9 cellular contexts compared by ENCODE assay signal in genomic region chr12:121145221-121145620, GRCh38. TPM values are rescaled to one million over a fixed set of nuclear protein-coding genes. Genes with fewer than 3 reads are reported as not detected.
A peak's percentile ranks its signal among the peaks of the same experiment; 100 is the strongest.
DNase-seq lines count a peak whose midpoint lies in the region; ATAC-seq and TF ChIP-seq lines count a peak whose summit lies in the region.
"Had no signal": no experiment of that assay in that cellular context is flagged by ENCODE, and none has a peak within 500 bp of the region (broad histone marks: within the 10 kb centered on the region; RNA-seq: fewer than 3 reads in every experiment).

No MANE protein-coding gene starts in this region.

- CTCF ChIA-PET in WTC11 (lab: Charles Lee), result no interaction called here
- CTCF ChIA-PET in mammary epithelial cell (lab: Charles Lee; ENCODE audit: low non-redundant PET), result no interaction called here

- H4K20me1 ChIP-seq in DOHH2 (ENCODE audit: control insufficient read depth, insufficient read depth, low read depth, low read length), result no peaks in the 10 kb centered on the region
- H4K20me1 ChIP-seq in mammary epithelial cell (ENCODE audit: insufficient read depth, low read length), result no peaks in the 10 kb centered on the region

- no peak overlapping the region for H3K9ac ChIP-seq in mammary epithelial cell (ENCODE audit: insufficient read depth, low read length)

- POLR2A ChIA-PET in WTC11 (lab: Charles Lee), result interaction anchor here (0.6 kb wide), 1 partner anchor 1394 kb away, joined by 3 read pairs; no protein-coding TSS in a partner anchor

- H3K27ac ChIP-seq in DOHH2 (ENCODE audit: low read depth, low read length) (no peak overlapping the region), lower lobe of right lung (peak overlapping the region; percentile 80), mammary epithelial cell (ENCODE audit: insufficient read depth, low read depth, low read length) (no peak overlapping the region)

- no peaks in the 10 kb centered on the region for H3K9me2 ChIP-seq in DOHH2 (replicated peaks; ENCODE audit: control insufficient read depth, low read length)

- DNase-seq in MV-4-11 (lab: John Stamatoyannopoulos, UW) (peak; percentile 81), lower lobe of right lung (no peak), WTC11 (ENCODE audit: low spot score) (no peak), mammary epithelial cell (no peak), GM13976 (ENCODE audit: low spot score) (no peak)
- DNase-seq in activated T-helper 2 cell treated with anti-CD3 and anti-CD28 coated beads, Interferon-gamma antibody, Interleukin-2, Interleukin-4, amounts not matched to agents 10 μg/mL and 5 μg/mL and 100 μg/mL, durations not matched to agents 14 hours and 24 hours and 36 hours (ENCODE audit: low spot score), result no peak
- DNase-seq: activated gamma-delta T cell treated with Interleukin-2 at 50 U/mL for 16 hours had no signal

- peaks cover 48% of the 10 kb centered on the region for H3K36me3 Mint-ChIP-seq in activated T-helper 2 cell treated with anti-CD3 and anti-CD28 coated beads, Interferon-gamma antibody, Interleukin-2, Interleukin-4, amounts not matched to agents 10 μg/mL and 5 μg/mL and 100 μg/mL, durations not matched to agents 14 hours and 24 hours and 36 hours (ENCODE audit: low read depth)
- H3K36me3 Mint-ChIP-seq in WTC11, result no peaks in the 10 kb centered on the region

- WGBS in mammary epithelial cell (ENCODE audit: low coverage, missing lambda C conversion rate), result 88% methylated on average over 6 of the region's 8 CpGs

- no peaks in the 10 kb centered on the region for H3F3A ChIP-seq in DOHH2 (ENCODE audit: control insufficient read depth, insufficient read depth)

- intact Hi-C loops in activated T-helper 2 cell treated with anti-CD3 and anti-CD28 coated beads, Interferon-gamma antibody, Interleukin-2, Interleukin-4, amounts not matched to agents 10 μg/mL and 5 μg/mL and 100 μg/mL, durations not matched to agents 14 hours and 24 hours and 36 hours (cut with micrococcal nuclease), result loop anchor here (2.0 kb wide), 1 partner anchor 70 kb away; no protein-coding TSS in a partner anchor
- intact Hi-C loops in lower lobe of right lung (cut with DNase I) (no loop called here), mammary epithelial cell (cut with micrococcal nuclease) (no loop called here)

- H3K4me3 Mint-ChIP-seq in activated T-helper 2 cell treated with anti-CD3 and anti-CD28 coated beads, Interferon-gamma antibody, Interleukin-2, Interleukin-4, amounts not matched to agents 10 μg/mL and 5 μg/mL and 100 μg/mL, durations not matched to agents 14 hours and 24 hours and 36 hours (ENCODE audit: low read depth), result no peak overlapping the region
- H3K4me3 Mint-ChIP-seq in WTC11, result no peak overlapping the region

- in situ Hi-C loops in mammary epithelial cell (cut with MboI; ENCODE audit: low sequenced_read_pairs in 2 of 2) (no loop called here), GM13976 (cut with MboI; ENCODE audit: low sequenced_read_pairs, unreplicated experiment) (no loop called here)

- H3K27ac Mint-ChIP-seq in activated T-helper 2 cell treated with anti-CD3 and anti-CD28 coated beads, Interferon-gamma antibody, Interleukin-2, Interleukin-4, amounts not matched to agents 10 μg/mL and 5 μg/mL and 100 μg/mL, durations not matched to agents 14 hours and 24 hours and 36 hours, result peak overlapping the region; percentile 76
- H3K27ac Mint-ChIP-seq in WTC11, result no peak overlapping the region

- H3K9me3 ChIP-seq in DOHH2 (ENCODE audit: control insufficient read depth, insufficient read depth, low read length) (no peaks in the 10 kb centered on the region), lower lobe of right lung (no peaks in the 10 kb centered on the region), mammary epithelial cell (replicated peaks; ENCODE audit: insufficient read depth, low read length) (no peaks in the 10 kb centered on the region)

- H3K9me3 Mint-ChIP-seq in activated T-helper 2 cell treated with anti-CD3 and anti-CD28 coated beads, Interferon-gamma antibody, Interleukin-2, Interleukin-4, amounts not matched to agents 10 μg/mL and 5 μg/mL and 100 μg/mL, durations not matched to agents 14 hours and 24 hours and 36 hours, result peaks cover 8% of the 10 kb centered on the region
- peaks cover 6% of the 10 kb centered on the region for H3K9me3 Mint-ChIP-seq in WTC11

- dilution Hi-C loops in mammary epithelial cell (cut with HindIII; ENCODE audit: low sequenced_read_pairs), result loop anchor here (5.0 kb wide), 1 partner anchor 72 kb away; no protein-coding TSS in a partner anchor

- peaks cover 29% of the 10 kb centered on the region for H3K4me1 Mint-ChIP-seq in activated T-helper 2 cell treated with anti-CD3 and anti-CD28 coated beads, Interferon-gamma antibody, Interleukin-2, Interleukin-4, amounts not matched to agents 10 μg/mL and 5 μg/mL and 100 μg/mL, durations not matched to agents 14 hours and 24 hours and 36 hours (ENCODE audit: low read depth)
- H3K4me1 Mint-ChIP-seq in WTC11, result no peaks in the 10 kb centered on the region

- H2AFZ ChIP-seq in mammary epithelial cell (ENCODE audit: low read depth, low read length), result no peak overlapping the region

- 0 out of 2 replicates have a peak overlapping the region, but pooled peaks have one; percentile 42 for H3K4me2 ChIP-seq in DOHH2 (ENCODE audit: low read length)
- no peak overlapping the region for H3K4me2 ChIP-seq in mammary epithelial cell (ENCODE audit: insufficient read depth, low read depth, low read length)

- H3K4me3 ChIP-seq in DOHH2 (ENCODE audit: low read length) (no peak overlapping the region), lower lobe of right lung (no peak overlapping the region), mammary epithelial cell (replicated peaks in 1 of 3; ENCODE audit: insufficient read depth in 1 of 3, low read depth in 2 of 3, low read length in 3 of 3) (no peak overlapping the region)

- ATAC-seq in lower lobe of right lung (peak; percentile 63 to 66), WTC11 (no peak), GM21737 (IDR thresholded peaks at IDR 0.05; ENCODE audit: unreplicated experiment) (no peak)

- H3K36me3 ChIP-seq in DOHH2 (ENCODE audit: control insufficient read depth, low read length), result no peaks in the 10 kb centered on the region
- no peaks in the 10 kb centered on the region for H3K36me3 ChIP-seq in lower lobe of right lung
- H3K36me3 ChIP-seq in mammary epithelial cell (ENCODE audit: insufficient read depth, low read length), result no peaks in the 10 kb centered on the region

- H3K79me2 ChIP-seq in DOHH2 (ENCODE audit: control insufficient read depth, low read length) (no peaks in the 10 kb centered on the region), mammary epithelial cell (ENCODE audit: insufficient read depth, low read length) (no peaks in the 10 kb centered on the region)

- H3K4me1 ChIP-seq in DOHH2 (ENCODE audit: control insufficient read depth, low read length) (peaks cover 20% of the 10 kb centered on the region), lower lobe of right lung (peaks cover 13% of the 10 kb centered on the region), mammary epithelial cell (ENCODE audit: insufficient read depth, low read length) (no peaks in the 10 kb centered on the region)

- no TSS peak for BruUV-seq in mammary epithelial cell (replicated peaks; lab: Mats Ljungman, UMichigan)

- no peaks in the 10 kb centered on the region for H3K27me3 Mint-ChIP-seq in activated T-helper 2 cell treated with anti-CD3 and anti-CD28 coated beads, Interferon-gamma antibody, Interleukin-2, Interleukin-4, amounts not matched to agents 10 μg/mL and 5 μg/mL and 100 μg/mL, durations not matched to agents 14 hours and 24 hours and 36 hours (ENCODE audit: low read depth)
- no peaks in the 10 kb centered on the region; the same call in 1 of the 2 replicates for H3K27me3 Mint-ChIP-seq in WTC11 (ENCODE audit: low read depth)

- no peak for TF ChIP-seq CTCF in DOHH2 (IDR thresholded peaks at IDR 0.05; ENCODE audit: low read depth, low read length, poor library complexity, severe bottlenecking)
- TF ChIP-seq CTCF in lower lobe of right lung (IDR thresholded peaks at IDR 0.05), result no peak
- no peak for TF ChIP-seq CTCF in WTC11 (IDR thresholded peaks at IDR 0.05)
- no peak for TF ChIP-seq CTCF in mammary epithelial cell (conservative IDR thresholded peaks at IDR 0.05 in 1 of 2, IDR thresholded peaks at IDR 0.05 in 1 of 2; ENCODE audit: extremely low read depth in 1 of 2, insufficient read depth in 1 of 2, low read depth in 1 of 2, low read length in 2 of 2)
- no peak for TF ChIP-seq CTCF in GM13976 (IDR thresholded peaks at IDR 0.05; ENCODE audit: borderline replicate concordance, control extremely low read depth, extremely low read depth, insufficient read depth, missing control alignments)

- peaks cover 9% of the 10 kb centered on the region for H3K27me3 ChIP-seq in DOHH2 (ENCODE audit: control insufficient read depth, low read length)
- no peaks in the 10 kb centered on the region for H3K27me3 ChIP-seq in lower lobe of right lung (ENCODE audit: low read depth)
- H3K27me3 ChIP-seq in mammary epithelial cell (ENCODE audit: insufficient read depth, low read length), result no peaks in the 10 kb centered on the region

TF ChIP-seq in WTC11, 78 proteins besides CTCF, POLR2A, EP300 and RAD21 (continues in another document):
- TF ChIP-seq, protein P1, sequence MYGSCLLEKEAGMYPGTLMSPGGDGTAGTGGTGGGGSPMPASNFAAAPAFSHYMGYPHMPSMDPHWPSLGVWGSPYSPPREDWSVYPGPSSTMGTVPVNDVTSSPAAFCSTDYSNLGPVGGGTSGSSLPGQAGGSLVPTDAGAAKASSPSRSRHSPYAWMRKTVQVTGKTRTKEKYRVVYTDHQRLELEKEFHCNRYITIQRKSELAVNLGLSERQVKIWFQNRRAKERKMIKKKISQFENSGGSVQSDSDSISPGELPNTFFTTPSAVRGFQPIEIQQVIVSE (CRISPR knock-in tag; IDR thresholded peaks at IDR 0.05; ENCODE audit: borderline replicate concordance), result no peak
- TF ChIP-seq ELF4 (CRISPR knock-in tag; IDR thresholded peaks at IDR 0.05; ENCODE audit: low read depth) (no peak), MYBL2 (CRISPR knock-in tag; IDR thresholded peaks at IDR 0.05) (no peak), NFE2L1 (CRISPR knock-in tag; IDR thresholded peaks at IDR 0.05) (no peak), FOXP1 (CRISPR knock-in tag; IDR thresholded peaks at IDR 0.05; ENCODE audit: borderline replicate concordance) (no peak)

RNA-seq across cellular contexts. Expression of gene P2RX7, which starts 12.5 kb away (rescaled TPM):
- total RNA-seq in activated T-helper 2 cell treated with anti-CD3 and anti-CD28 coated beads, Interferon-gamma antibody, Interleukin-2, Interleukin-4, amounts not matched to agents 10 μg/mL and 5 μg/mL and 100 μg/mL, durations not matched to agents 14 hours and 24 hours and 36 hours, result 6.5 and 6.6 TPM in 2 replicates
- total RNA-seq in lower lobe of right lung, result 20.5 TPM
- total RNA-seq in WTC11 (2021), result 0.21 to 0.55 TPM (median 0.55 TPM) in 3 replicates
- total RNA-seq in mammary epithelial cell, result under 1 TPM; 0.17 to 0.49 TPM
- polyA plus RNA-seq in mammary epithelial cell, result 0.26 TPM
- polyA minus RNA-seq in mammary epithelial cell, result 28.1 TPM

Comparison
In these comparisons a context has a peak if more than half of its experiments do, and no peak if none do; other contexts are left out.
1. ATAC-seq: peak in lower lobe of right lung (2 of 2); none in WTC11 (single experiment) and GM21737 (single experiment).